1 cellular context compared by ENCODE assay signal in the genomic region with DNA sequence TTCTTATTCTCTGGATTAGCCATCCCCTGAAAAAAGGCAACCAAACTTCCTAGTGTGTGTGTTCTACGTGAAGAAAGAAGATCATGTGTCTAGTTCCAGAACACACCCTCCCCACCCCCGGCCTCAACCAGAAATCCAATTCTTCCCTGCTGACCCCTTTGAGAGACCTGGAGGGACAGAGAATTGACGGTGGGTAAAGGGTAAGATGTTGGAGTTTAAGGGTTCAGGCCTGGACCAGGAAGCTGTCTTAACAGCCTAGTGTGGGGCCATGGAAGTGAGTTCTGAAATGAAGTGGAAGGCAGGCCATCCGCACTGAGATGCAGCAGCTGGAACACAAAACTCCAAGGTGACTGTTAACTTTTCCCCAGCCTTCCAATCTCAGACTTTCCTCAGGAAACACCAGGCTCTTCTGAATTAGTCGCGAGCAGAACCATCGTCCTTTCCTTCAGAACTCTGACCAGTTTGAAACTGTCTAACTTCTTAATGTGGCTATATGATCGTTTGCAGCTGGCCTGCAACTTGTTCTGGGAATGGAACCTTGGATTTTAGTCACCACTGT.
TF ChIP-seq lines count a peak whose summit lies in the region.

No MANE protein-coding gene starts in this region.

TF ChIP-seq in GM23338, 12 proteins besides CTCF, POLR2A, EP300 and RAD21 (continued from another document):
- TF ChIP-seq, protein P1, sequence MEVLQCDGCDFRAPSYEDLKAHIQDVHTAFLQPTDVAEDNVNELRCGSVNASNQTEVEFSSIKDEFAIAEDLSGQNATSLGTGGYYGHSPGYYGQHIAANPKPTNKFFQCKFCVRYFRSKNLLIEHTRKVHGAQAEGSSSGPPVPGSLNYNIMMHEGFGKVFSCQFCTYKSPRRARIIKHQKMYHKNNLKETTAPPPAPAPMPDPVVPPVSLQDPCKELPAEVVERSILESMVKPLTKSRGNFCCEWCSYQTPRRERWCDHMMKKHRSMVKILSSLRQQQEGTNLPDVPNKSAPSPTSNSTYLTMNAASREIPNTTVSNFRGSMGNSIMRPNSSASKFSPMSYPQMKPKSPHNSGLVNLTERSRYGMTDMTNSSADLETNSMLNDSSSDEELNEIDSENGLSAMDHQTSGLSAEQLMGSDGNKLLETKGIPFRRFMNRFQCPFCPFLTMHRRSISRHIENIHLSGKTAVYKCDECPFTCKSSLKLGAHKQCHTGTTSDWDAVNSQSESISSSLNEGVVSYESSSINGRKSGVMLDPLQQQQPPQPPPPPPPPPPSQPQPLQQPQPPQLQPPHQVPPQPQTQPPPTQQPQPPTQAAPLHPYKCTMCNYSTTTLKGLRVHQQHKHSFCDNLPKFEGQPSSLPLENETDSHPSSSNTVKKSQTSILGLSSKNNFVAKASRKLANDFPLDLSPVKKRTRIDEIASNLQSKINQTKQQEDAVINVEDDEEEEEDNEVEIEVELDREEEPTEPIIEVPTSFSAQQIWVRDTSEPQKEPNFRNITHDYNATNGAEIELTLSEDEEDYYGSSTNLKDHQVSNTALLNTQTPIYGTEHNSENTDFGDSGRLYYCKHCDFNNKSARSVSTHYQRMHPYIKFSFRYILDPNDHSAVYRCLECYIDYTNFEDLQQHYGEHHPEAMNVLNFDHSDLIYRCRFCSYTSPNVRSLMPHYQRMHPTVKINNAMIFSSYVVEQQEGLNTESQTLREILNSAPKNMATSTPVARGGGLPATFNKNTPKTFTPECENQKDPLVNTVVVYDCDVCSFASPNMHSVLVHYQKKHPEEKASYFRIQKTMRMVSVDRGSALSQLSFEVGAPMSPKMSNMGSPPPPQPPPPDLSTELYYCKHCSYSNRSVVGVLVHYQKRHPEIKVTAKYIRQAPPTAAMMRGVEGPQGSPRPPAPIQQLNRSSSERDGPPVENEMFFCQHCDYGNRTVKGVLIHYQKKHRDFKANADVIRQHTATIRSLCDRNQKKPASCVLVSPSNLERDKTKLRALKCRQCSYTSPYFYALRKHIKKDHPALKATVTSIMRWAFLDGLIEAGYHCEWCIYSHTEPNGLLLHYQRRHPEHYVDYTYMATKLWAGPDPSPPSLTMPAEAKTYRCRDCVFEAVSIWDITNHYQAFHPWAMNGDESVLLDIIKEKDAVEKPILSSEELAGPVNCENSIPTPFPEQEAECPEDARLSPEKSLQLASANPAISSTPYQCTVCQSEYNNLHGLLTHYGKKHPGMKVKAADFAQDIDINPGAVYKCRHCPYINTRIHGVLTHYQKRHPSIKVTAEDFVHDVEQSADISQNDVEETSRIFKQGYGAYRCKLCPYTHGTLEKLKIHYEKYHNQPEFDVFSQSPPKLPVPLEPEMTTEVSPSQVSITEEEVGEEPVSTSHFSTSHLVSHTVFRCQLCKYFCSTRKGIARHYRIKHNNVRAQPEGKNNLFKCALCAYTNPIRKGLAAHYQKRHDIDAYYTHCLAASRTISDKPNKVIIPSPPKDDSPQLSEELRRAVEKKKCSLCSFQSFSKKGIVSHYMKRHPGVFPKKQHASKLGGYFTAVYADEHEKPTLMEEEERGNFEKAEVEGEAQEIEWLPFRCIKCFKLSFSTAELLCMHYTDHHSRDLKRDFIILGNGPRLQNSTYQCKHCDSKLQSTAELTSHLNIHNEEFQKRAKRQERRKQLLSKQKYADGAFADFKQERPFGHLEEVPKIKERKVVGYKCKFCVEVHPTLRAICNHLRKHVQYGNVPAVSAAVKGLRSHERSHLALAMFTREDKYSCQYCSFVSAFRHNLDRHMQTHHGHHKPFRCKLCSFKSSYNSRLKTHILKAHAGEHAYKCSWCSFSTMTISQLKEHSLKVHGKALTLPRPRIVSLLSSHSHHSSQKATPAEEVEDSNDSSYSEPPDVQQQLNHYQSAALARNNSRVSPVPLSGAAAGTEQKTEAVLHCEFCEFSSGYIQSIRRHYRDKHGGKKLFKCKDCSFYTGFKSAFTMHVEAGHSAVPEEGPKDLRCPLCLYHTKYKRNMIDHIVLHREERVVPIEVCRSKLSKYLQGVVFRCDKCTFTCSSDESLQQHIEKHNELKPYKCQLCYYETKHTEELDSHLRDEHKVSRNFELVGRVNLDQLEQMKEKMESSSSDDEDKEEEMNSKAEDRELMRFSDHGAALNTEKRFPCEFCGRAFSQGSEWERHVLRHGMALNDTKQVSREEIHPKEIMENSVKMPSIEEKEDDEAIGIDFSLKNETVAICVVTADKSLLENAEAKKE (CRISPR knock-in tag; IDR thresholded peaks at IDR 0.05) = no peak
